3 cellular contexts compared by ENCODE assay signal in genomic region chr5:43164801-43165200, GRCh38. TPM values are rescaled to one million over a fixed set of nuclear protein-coding genes. Genes with fewer than 3 reads are reported as not detected.
"Had no signal": no experiment of that assay in that cellular context is flagged by ENCODE, and none has a peak within 500 bp of the region (broad histone marks: within the 10 kb centered on the region; RNA-seq: fewer than 3 reads in every experiment).

No MANE protein-coding gene starts in this region.

RNA-seq across cellular contexts. Expression of gene NIM1K, which starts 27.2 kb away (rescaled TPM):
- total RNA-seq: hepatocyte, liver had no signal
- polyA plus RNA-seq: foreskin keratinocyte, hepatocyte had no signal
